22 cellular contexts compared by ENCODE assay signal in the genomic region with DNA sequence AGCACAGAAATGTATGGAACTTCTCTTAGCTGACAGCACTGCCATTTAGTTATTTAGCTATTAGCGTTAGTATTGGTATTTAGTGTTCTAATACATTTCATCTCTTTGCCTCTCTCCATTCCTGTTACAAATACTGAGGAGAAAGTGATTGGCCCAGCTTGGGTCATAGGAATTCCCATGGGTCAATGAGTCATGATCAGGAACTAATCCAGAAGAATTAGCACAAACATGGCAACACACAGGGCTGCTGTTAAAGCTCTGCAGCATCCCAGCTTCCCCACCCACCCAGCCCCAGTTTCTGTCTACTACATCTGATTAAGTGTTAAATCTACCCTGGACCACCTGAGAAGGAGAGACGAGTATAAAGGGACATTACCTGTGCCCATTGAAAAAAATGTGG. TPM values are rescaled to one million over a fixed set of nuclear protein-coding genes. Genes with fewer than 3 reads are reported as not detected.
DNase-seq lines count a peak whose midpoint lies in the region; ATAC-seq, FAIRE-seq and TF ChIP-seq lines count a peak whose summit lies in the region.
"Had no signal": no experiment of that assay in that cellular context is flagged by ENCODE, and none has a peak within 500 bp of the region (broad histone marks: within the 10 kb centered on the region; RNA-seq: fewer than 3 reads in every experiment).

No MANE protein-coding gene starts in this region.

- H3K27ac ChIP-seq in Karpas-422 (ENCODE audit: low read length): peak overlapping the region; percentile 81
- H3K27ac ChIP-seq: hepatocyte, skin epidermis, uterus, VCaP had no signal

- H3K27me3 ChIP-seq in BE2C: no peaks in the 10 kb centered on the region
- no peaks in the 10 kb centered on the region for H3K27me3 ChIP-seq in Karpas-422 (ENCODE audit: low read length)
- no peaks in the 10 kb centered on the region for H3K27me3 ChIP-seq in bronchial epithelial cell (ENCODE audit: control insufficient read depth, insufficient read depth, low read length)
- H3K27me3 ChIP-seq: hepatocyte, uterus had no signal

- H3K9me3 ChIP-seq in BE2C: no peaks in the 10 kb centered on the region
- peaks cover 4% of the 10 kb centered on the region; the same call in 1 of the 2 replicates for H3K9me3 ChIP-seq in Karpas-422 (ENCODE audit: low read length)
- H3K9me3 ChIP-seq: Caco-2, uterus had no signal

- H3K4me3 Mint-ChIP-seq in naive thymus-derived CD8-positive, alpha-beta T cell: no peak overlapping the region
- H3K4me3 Mint-ChIP-seq: activated CD4-positive, alpha-beta memory T cell treated with anti-CD3 and anti-CD28 coated beads, Interleukin-2, amount 10 ng/mL, durations not matched to agents 7 days and 5 days; memory B cell; natural killer cell had no signal

- no peaks in the 10 kb centered on the region for H3K36me3 Mint-ChIP-seq in naive thymus-derived CD8-positive, alpha-beta T cell
- H3K36me3 Mint-ChIP-seq: memory B cell, natural killer cell had no signal

- H3K9me2 ChIP-seq in Karpas-422 (replicated peaks; ENCODE audit: insufficient read depth, low read length): no peaks in the 10 kb centered on the region

- DNase-seq in BE2C (peak; percentile 8), Karpas-422 (no peak), bronchial epithelial cell (ENCODE audit: low read depth) (peak; percentile 61), kidney tubule cell (ENCODE audit: low spot score) (peak; percentile 68), NCI-H2196 treated with DMSO at 0.1 percent for 48 hours (lab: John Stamatoyannopoulos, UW; ENCODE audit: unreplicated experiment) (no peak)
- no peak for DNase-seq in activated CD4-positive, alpha-beta T cell treated with anti-CD3 and anti-CD28 coated beads, Interleukin-2, amount 50 U/mL, for 1 hour
- DNase-seq in naive thymus-derived CD8-positive, alpha-beta T cell: no peak
- DNase-seq: activated CD4-positive, alpha-beta memory T cell treated with anti-CD3 and anti-CD28 coated beads, Interleukin-2, amount 10 ng/mL, durations not matched to agents 7 days and 5 days; activated naive CD4-positive, alpha-beta T cell treated with anti-CD3 and anti-CD28 coated beads, Interleukin-2, amount 50 U/mL, for 16 hours; activated T-cell treated with anti-CD3 and anti-CD28 coated beads, Interleukin-2, amount 50 U/mL, for 48 hours; Caco-2; kidney; natural killer cell; NCI-H1436 treated with DMSO at 0.1 percent for 48 hours; stimulated activated CD4-positive, alpha-beta T cell treated with anti-CD3 and anti-CD28 coated beads, Interleukin-2, amount 100 ng/mL, for 48 hours; substantia nigra; uterus had no signal

- H4K20me1 ChIP-seq in Karpas-422 (ENCODE audit: insufficient read depth, low read depth, low read length): no peaks in the 10 kb centered on the region

- POLR2A ChIA-PET in naive thymus-derived CD8-positive, alpha-beta T cell (lab: Charles Lee): no interaction called here

- H3K4me3 ChIP-seq in BE2C (ENCODE audit: low read depth, low read length) (no peak overlapping the region), Karpas-422 (ENCODE audit: low read length) (no peak overlapping the region), bronchial epithelial cell (ENCODE audit: low read depth, low read length) (no peak overlapping the region)
- H3K4me3 ChIP-seq: hepatocyte, skin epidermis, uterus had no signal

- H3K36me3 ChIP-seq in BE2C (no peaks in the 10 kb centered on the region), Karpas-422 (ENCODE audit: insufficient read depth, low read length) (peaks cover 45% of the 10 kb centered on the region), bronchial epithelial cell (ENCODE audit: control insufficient read depth, insufficient read depth, low read length) (no peaks in the 10 kb centered on the region)
- H3K36me3 ChIP-seq: uterus had no signal

- H3K4me1 ChIP-seq in BE2C (peaks cover 7% of the 10 kb centered on the region), Karpas-422 (ENCODE audit: low read length) (peaks cover 100% of the 10 kb centered on the region)
- H3K4me1 ChIP-seq: Caco-2, uterus had no signal

- H3K27me3 Mint-ChIP-seq in naive thymus-derived CD8-positive, alpha-beta T cell: peaks cover 0 to 4% (median 0%) of the 10 kb centered on the region in 5 donors
- H3K27me3 Mint-ChIP-seq: activated CD4-positive, alpha-beta memory T cell treated with anti-CD3 and anti-CD28 coated beads, Interleukin-2, amount 10 ng/mL, durations not matched to agents 7 days and 5 days had no signal

- H3K4me1 Mint-ChIP-seq in naive thymus-derived CD8-positive, alpha-beta T cell: no peaks in the 10 kb centered on the region
- H3K4me1 Mint-ChIP-seq: activated CD4-positive, alpha-beta memory T cell treated with anti-CD3 and anti-CD28 coated beads, Interleukin-2, amount 10 ng/mL, durations not matched to agents 7 days and 5 days; memory B cell had no signal

- TF ChIP-seq CTCF in BE2C (IDR thresholded peaks at IDR 0.05; ENCODE audit: low read depth, low read length) (no peak), bronchial epithelial cell (IDR thresholded peaks at IDR 0.05; ENCODE audit: insufficient read depth, low read length, severe bottlenecking) (no peak)

- peaks cover 100% of the 10 kb centered on the region for H3K79me2 ChIP-seq in Karpas-422 (ENCODE audit: low read length)
- H3K79me2 ChIP-seq: hepatocyte had no signal

- no peak overlapping the region for H3K4me2 ChIP-seq in Karpas-422 (ENCODE audit: low read depth, low read length, poor library complexity, severe bottlenecking)
- H3K4me2 ChIP-seq: hepatocyte had no signal

- no peaks in the 10 kb centered on the region for H3K9me3 Mint-ChIP-seq in naive thymus-derived CD8-positive, alpha-beta T cell
- H3K9me3 Mint-ChIP-seq: activated CD4-positive, alpha-beta memory T cell treated with anti-CD3 and anti-CD28 coated beads, Interleukin-2, amount 10 ng/mL, durations not matched to agents 7 days and 5 days; memory B cell; natural killer cell had no signal

- no peak overlapping the region for H3K27ac Mint-ChIP-seq in naive thymus-derived CD8-positive, alpha-beta T cell
- H3K27ac Mint-ChIP-seq: activated CD4-positive, alpha-beta memory T cell treated with anti-CD3 and anti-CD28 coated beads, Interleukin-2, amount 10 ng/mL, durations not matched to agents 7 days and 5 days; memory B cell had no signal

- no peak overlapping the region for H2AFZ ChIP-seq in Karpas-422 (ENCODE audit: low read length)
- H2AFZ ChIP-seq: hepatocyte had no signal

- no peak for ATAC-seq in naive thymus-derived CD8-positive, alpha-beta T cell
- no peak for ATAC-seq in HG03139 (IDR thresholded peaks at IDR 0.05; ENCODE audit: unreplicated experiment)
- ATAC-seq: natural killer cell had no signal

- no peak for FAIRE-seq in bronchial epithelial cell (lab: Jason Lieb, UNC)
- FAIRE-seq: kidney had no signal

- H3K9ac ChIP-seq in Karpas-422 (ENCODE audit: low read length): no peak overlapping the region

RNA-seq across cellular contexts. Expression of a gene that starts 36.1 kb away (rescaled TPM):
- polyA plus RNA-seq in BE2C (2012; ENCODE audit: insufficient read depth, insufficient read length, low read depth): 1.5 TPM
- total RNA-seq in Karpas-422 (2014; rRNA removed; shearing (Covaris generic); ENCODE audit: low replicate concordance): 205 and 360 TPM in 2 replicates
- under 0.01 and 0.53 TPM in 2 replicates for total RNA-seq in bronchial epithelial cell
- under 1 TPM; 0.22 to 0.44 TPM for total RNA-seq in naive thymus-derived CD8-positive, alpha-beta T cell
- polyA plus RNA-seq in naive thymus-derived CD8-positive, alpha-beta T cell: 10 to 100 TPM in 1 of 3 donors, under 1 TPM in 2; 0.17 to 16.3 (median 0.43) TPM
- total RNA-seq: activated CD4-positive, alpha-beta memory T cell treated with anti-CD3 and anti-CD28 coated beads, Interleukin-2, amount 10 ng/mL, durations not matched to agents 7 days and 5 days; Caco-2 had no signal

Comparison
In these comparisons a context has a peak if more than half of its experiments do, and no peak if none do; other contexts are left out.
1. DNase-seq: peak in BE2C (single experiment), bronchial epithelial cell (single experiment) and kidney tubule cell (single experiment); none in Karpas-422 (single experiment), activated CD4-positive, alpha-beta T cell treated with anti-CD3 and anti-CD28 coated beads, Interleukin-2, amount 50 U/mL, for 1 hour (single experiment), naive thymus-derived CD8-positive, alpha-beta T cell (0 of 10) and NCI-H2196 treated with DMSO at 0.1 percent for 48 hours (single experiment).
2. RNA of a gene that starts 36.1 kb away (total RNA-seq): 205 to 360 TPM in Karpas-422; under 0.01 to 0.53 TPM in bronchial epithelial cell and 0.22 to 0.44 TPM in naive thymus-derived CD8-positive, alpha-beta T cell; every median in the first group is over 100 times any median in the second.